ENCODE assay signal across 21 cellular contexts in the genomic region with DNA sequence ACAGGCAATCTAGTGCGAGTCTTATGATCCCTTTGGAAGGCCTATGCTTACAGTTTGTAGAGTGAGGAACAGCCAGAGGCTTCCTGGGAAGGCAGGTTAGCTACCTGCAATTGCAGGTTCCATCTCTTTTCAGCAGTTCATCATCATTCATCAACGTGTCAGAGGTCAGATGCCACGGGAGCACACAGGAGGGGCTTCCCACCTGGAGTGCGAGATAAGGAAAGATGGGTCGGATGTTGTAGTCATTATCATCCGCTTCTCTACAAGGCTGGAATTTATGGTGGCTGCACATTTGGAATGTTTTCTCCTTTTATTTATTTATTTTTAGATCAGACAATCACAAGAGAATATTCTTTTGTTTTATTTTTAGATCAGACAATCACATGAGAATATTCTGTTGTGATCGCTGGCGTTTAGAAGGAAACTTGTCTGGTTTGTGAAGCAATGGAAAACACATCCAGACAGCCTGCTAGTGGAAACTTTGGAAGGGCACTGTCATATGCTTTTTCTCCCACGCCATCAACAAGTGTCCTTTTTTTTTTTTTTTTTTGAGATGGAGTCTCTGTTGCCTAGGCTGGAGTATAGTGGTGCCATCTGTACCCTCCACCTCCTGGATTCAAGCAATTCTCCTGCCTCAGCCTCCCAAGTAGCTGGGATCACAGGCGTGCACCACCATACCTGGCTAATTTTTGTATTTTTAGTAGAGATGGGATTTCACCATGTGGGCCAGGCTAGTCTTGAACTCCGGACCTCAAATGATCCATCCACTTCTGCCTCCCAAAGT. TPM values are rescaled to one million over a fixed set of nuclear protein-coding genes. Genes with fewer than 3 reads are reported as not detected.
DNase-seq lines count a peak whose midpoint lies in the region; ATAC-seq and TF ChIP-seq lines count a peak whose summit lies in the region.
"Had no signal": no experiment of that assay in that cellular context is flagged by ENCODE, and none has a peak within 500 bp of the region (broad histone marks: within the 10 kb centered on the region; RNA-seq: fewer than 3 reads in every experiment).

No MANE protein-coding gene starts in this region.

- DNase-seq in NCI-H748 (lab: John Stamatoyannopoulos, UW; ENCODE audit: unreplicated experiment) (peak; percentile 23), NCI-H748 treated with DMSO at 0.1 percent for 48 hours (lab: John Stamatoyannopoulos, UW) (no peak), NCI-H146 (lab: John Stamatoyannopoulos, UW) (peak; percentile 77), glutamatergic neuron (no peak), osteoblast (ENCODE audit: insufficient read length, low spot score, missing footprints) (no peak), HK-2 (ENCODE audit: unreplicated experiment) (no peak), H7 (no peak)
- DNase-seq: activated CD8-positive, alpha-beta T cell treated with anti-CD3 and anti-CD28 coated beads for 36 hours; activated gamma-delta T cell treated with Interleukin-2 at 50 U/mL for 16 hours; activated T-cell treated with anti-CD3 and anti-CD28 coated beads for 4 hours; adrenal gland; AML-193; colonic mucosa; NCI-H1436 treated with DMSO at 0.1 percent for 48 hours; NCI-H82; stimulated activated CD8-positive, alpha-beta memory T cell treated with anti-CD3 and anti-CD28 coated beads, Interleukin-4, amount 100 ng/mL, for 48 hours; T-helper 9 cell; upper lobe of right lung had no signal

- no peak for TF ChIP-seq CTCF in glutamatergic neuron (IDR thresholded peaks at IDR 0.05; ENCODE audit: partially characterized antibody, unreplicated experiment)
- TF ChIP-seq CTCF in osteoblast (IDR thresholded peaks at IDR 0.05; ENCODE audit: extremely low read depth, low read depth, low read length): no peak

- H3K4me1 Mint-ChIP-seq in glutamatergic neuron (ENCODE audit: low read depth, unreplicated experiment): peaks cover 13% of the 10 kb centered on the region

- H3K27me3 Mint-ChIP-seq in glutamatergic neuron (ENCODE audit: unreplicated experiment): peaks cover 18% of the 10 kb centered on the region

- peaks cover 15% of the 10 kb centered on the region for H3K4me1 ChIP-seq in osteoblast (ENCODE audit: insufficient read depth, low read length)
- H3K4me1 ChIP-seq: colonic mucosa had no signal

- H3K36me3 Mint-ChIP-seq in glutamatergic neuron (ENCODE audit: unreplicated experiment): peaks cover 7% of the 10 kb centered on the region

- no peak overlapping the region for H3K4me3 ChIP-seq in osteoblast (ENCODE audit: insufficient read depth, low read length)
- H3K4me3 ChIP-seq in H7 (ENCODE audit: insufficient read depth, low read depth, low read length): no peak overlapping the region
- H3K4me3 ChIP-seq: adrenal gland, colonic mucosa, upper lobe of right lung had no signal

- peaks cover 8% of the 10 kb centered on the region for H4K20me1 ChIP-seq in osteoblast (ENCODE audit: insufficient read depth, low read length)

- no peak overlapping the region for H3K27ac ChIP-seq in osteoblast (ENCODE audit: low read depth, low read length)
- H3K27ac ChIP-seq: adrenal gland, colonic mucosa, upper lobe of right lung had no signal

- H3K36me3 ChIP-seq in osteoblast (ENCODE audit: insufficient read depth, low read length) (no peaks in the 10 kb centered on the region), H7 (replicated peaks; ENCODE audit: control insufficient read depth, insufficient read depth, low read length) (no peaks in the 10 kb centered on the region)
- H3K36me3 ChIP-seq: adrenal gland, colonic mucosa, upper lobe of right lung had no signal

- peaks cover 17% of the 10 kb centered on the region for H3K79me2 ChIP-seq in osteoblast (ENCODE audit: insufficient read depth, low read length)

- no peak overlapping the region for H3K4me2 ChIP-seq in osteoblast (ENCODE audit: insufficient read depth, low read length)

- no peak for ATAC-seq in GM18873 (IDR thresholded peaks at IDR 0.05; ENCODE audit: low FRiP score, unreplicated experiment)
- ATAC-seq: activated CD8-positive, alpha-beta T cell treated with anti-CD3 and anti-CD28 coated beads for 36 hours; Right ventricle myocardium inferior; sciatic nerve; upper lobe of right lung had no signal

- peak overlapping the region; percentile 45 for H2AFZ ChIP-seq in osteoblast (ENCODE audit: low read length)

- peaks cover 25% of the 10 kb centered on the region for H3K9me3 Mint-ChIP-seq in glutamatergic neuron (ENCODE audit: unreplicated experiment)
- H3K9me3 Mint-ChIP-seq: activated CD8-positive, alpha-beta T cell treated with anti-CD3 and anti-CD28 coated beads for 36 hours had no signal

- H3K9me3 ChIP-seq in osteoblast (ENCODE audit: low read depth, low read length): no peaks in the 10 kb centered on the region
- H3K9me3 ChIP-seq: adrenal gland, colonic mucosa, upper lobe of right lung had no signal

- peak overlapping the region; percentile 23 for H3K27ac Mint-ChIP-seq in glutamatergic neuron (ENCODE audit: unreplicated experiment)
- H3K27ac Mint-ChIP-seq: activated CD8-positive, alpha-beta T cell treated with anti-CD3 and anti-CD28 coated beads for 36 hours had no signal

- H3K4me3 Mint-ChIP-seq in glutamatergic neuron (ENCODE audit: unreplicated experiment): no peak overlapping the region

- H3K27me3 ChIP-seq in osteoblast (ENCODE audit: insufficient read depth, low read length) (no peaks in the 10 kb centered on the region), H7 (ENCODE audit: control insufficient read depth, insufficient read depth, low read length) (no peaks in the 10 kb centered on the region)
- H3K27me3 ChIP-seq: adrenal gland, colonic mucosa, upper lobe of right lung had no signal

RNA-seq across cellular contexts. Expression of gene BICD1, which starts 1.9 kb away (rescaled TPM):
- total RNA-seq in glutamatergic neuron (ENCODE audit: unreplicated experiment) (561 TPM), osteoblast (17.7 and 21.0 TPM in 2 replicates)
- total RNA-seq in H7 (2014; rRNA removed; shearing (Covaris generic)): 13.1 and 19.9 TPM in 2 replicates

Comparison
In these comparisons a context has a peak if more than half of its experiments do, and no peak if none do; other contexts are left out.
1. DNase-seq: peak in NCI-H748 (single experiment) and NCI-H146 (single experiment); none in NCI-H748 treated with DMSO at 0.1 percent for 48 hours (single experiment), glutamatergic neuron (single experiment), osteoblast (single experiment), HK-2 (single experiment) and H7 (single experiment).
2. RNA of gene BICD1, which starts 1.9 kb away (total RNA-seq): 561 TPM in glutamatergic neuron (single experiment); 17.7 to 21.0 TPM in osteoblast and 13.1 to 19.9 TPM in H7; every median in the first group is over 10 times any median in the second.